ENCODE assay signal across 8 cellular contexts in genomic region chr12:79933043-79933442, GRCh38. TPM values are rescaled to one million over a fixed set of nuclear protein-coding genes. Genes with fewer than 3 reads are reported as not detected.
DNase-seq lines count a peak whose midpoint lies in the region; ATAC-seq and TF ChIP-seq lines count a peak whose summit lies in the region.

No MANE protein-coding gene starts in this region.

- TF ChIP-seq CTCF in HCT116 (IDR thresholded peaks at IDR 0.05 in 2 of 3, conservative IDR thresholded peaks at IDR 0.05 in 1 of 3; ENCODE audit: borderline replicate concordance in 1 of 3, insufficient read depth in 1 of 3, low read depth in 2 of 3, low read length in 2 of 3) (no peak), WTC11 (IDR thresholded peaks at IDR 0.05) (no peak), hepatocyte (IDR thresholded peaks at IDR 0.05; ENCODE audit: poor library complexity) (no peak), smooth muscle cell (IDR thresholded peaks at IDR 0.05; ENCODE audit: borderline replicate concordance, insufficient read depth, poor library complexity, severe bottlenecking) (no peak), lower leg skin (IDR thresholded peaks at IDR 0.05) (no peak)

- DNase-seq in HCT116 (ENCODE audit: low read depth, low spot score) (no peak), WTC11 (ENCODE audit: low spot score) (no peak), hepatocyte (ENCODE audit: low spot score) (no peak), smooth muscle cell (lab: John Stamatoyannopoulos, UW; ENCODE audit: unreplicated experiment) (no peak), KG1 (lab: John Stamatoyannopoulos, UW) (no peak), lower leg skin (ENCODE audit: low spot score in 2 of 2) (no peak), NCI-H345 (lab: John Stamatoyannopoulos, UW) (no peak)

- H3K4me2 ChIP-seq in HCT116 (ENCODE audit: low read length) (peak overlapping the region; percentile 89), hepatocyte (peak overlapping the region; percentile 72), smooth muscle cell (peak overlapping the region; percentile 98)

- H3K27ac ChIP-seq in HCT116 (ENCODE audit: low read depth, low read length) (no peak overlapping the region), hepatocyte (peak overlapping the region; percentile 99), smooth muscle cell (ENCODE audit: low read depth) (peak overlapping the region; percentile 91)

- peak overlapping the region; percentile 92 for H3K4me3 Mint-ChIP-seq in WTC11

- H4K20me1 ChIP-seq in HCT116 (ENCODE audit: insufficient read depth): 0 out of 2 replicates have a peak, but pooled peaks cover 1% of the 10 kb centered on the region
- H4K20me1 ChIP-seq in hepatocyte (ENCODE audit: insufficient read depth, poor library complexity, severe bottlenecking): peaks cover 55% of the 10 kb centered on the region
- peaks cover 62% of the 10 kb centered on the region for H4K20me1 ChIP-seq in smooth muscle cell (ENCODE audit: low read depth)

- H3K4me1 Mint-ChIP-seq in WTC11: peaks cover 39% of the 10 kb centered on the region

- no peak for TF ChIP-seq RAD21 in HCT116 (IDR thresholded peaks at IDR 0.05; ENCODE audit: low read depth)

- H3K27me3 Mint-ChIP-seq in WTC11 (ENCODE audit: low read depth): no peaks in the 10 kb centered on the region

- H3K9me3 Mint-ChIP-seq in WTC11: no peaks in the 10 kb centered on the region

- H3K4me3 ChIP-seq in HCT116 (replicated peaks in 1 of 2; ENCODE audit: low read depth in 1 of 2, low read length in 2 of 2): peak overlapping the region; percentile 77 to 91
- peak overlapping the region; percentile 95 for H3K4me3 ChIP-seq in hepatocyte
- peak overlapping the region; percentile 65 for H3K4me3 ChIP-seq in smooth muscle cell
- no peak overlapping the region for H3K4me3 ChIP-seq in lower leg skin (ENCODE audit: low read depth, poor library complexity, severe bottlenecking)

- RAD21 ChIA-PET in HCT116 (lab: Charles Lee; ENCODE audit: low non-redundant PET in 1 of 2, low total read pairs in 2 of 2, uncharacterized antibody in 2 of 2, unreplicated experiment in 2 of 2): no interaction called here

- H2AFZ ChIP-seq in HCT116 (ENCODE audit: low read depth, low read length, poor library complexity, severe bottlenecking): no peak overlapping the region
- no peak overlapping the region for H2AFZ ChIP-seq in hepatocyte
- H2AFZ ChIP-seq in smooth muscle cell (ENCODE audit: low read depth): no peak overlapping the region

- CTCF ChIA-PET in HCT116 (lab: Charles Lee): no interaction called here
- CTCF ChIA-PET in WTC11 (lab: Charles Lee): no interaction called here

- no peaks in the 10 kb centered on the region for H3K36me3 ChIP-seq in HCT116 (ENCODE audit: control insufficient read depth in 1 of 2, insufficient read depth in 2 of 2, low read length in 2 of 2)
- no peaks in the 10 kb centered on the region for H3K36me3 ChIP-seq in hepatocyte (replicated peaks; ENCODE audit: insufficient read depth, low read depth)
- no peaks in the 10 kb centered on the region for H3K36me3 ChIP-seq in smooth muscle cell (ENCODE audit: low read depth)

- POLR2A ChIA-PET in HCT116 (lab: Charles Lee): no interaction called here
- POLR2A ChIA-PET in WTC11 (lab: Charles Lee): no interaction called here

- H3K4me1 ChIP-seq in HCT116 (ENCODE audit: control insufficient read depth in 1 of 2, insufficient read depth in 2 of 2, low read length in 2 of 2) (peaks cover 3 to 15% of the 10 kb centered on the region in 2 experiments; a peak in 3 of 4 replicates), hepatocyte (ENCODE audit: insufficient read depth) (peaks cover 19% of the 10 kb centered on the region), smooth muscle cell (ENCODE audit: low read depth) (peaks cover 27% of the 10 kb centered on the region)

- H3K36me3 Mint-ChIP-seq in WTC11: no peaks in the 10 kb centered on the region

- intact Hi-C loops in HCT116 (cut with micrococcal nuclease) (no loop called here), lower leg skin (cut with DNase I; ENCODE audit: low total_unique reads) (no loop called here)

- H3K9ac ChIP-seq in HCT116 (ENCODE audit: low read length) (peak overlapping the region; percentile 91), smooth muscle cell (ENCODE audit: low read depth) (peak overlapping the region; percentile 83)

- no peak for TF ChIP-seq POLR2A in HCT116 (IDR thresholded peaks at IDR 0.05; ENCODE audit: borderline replicate concordance, extremely low read depth, insufficient read depth, insufficient read length)
- TF ChIP-seq POLR2A in lower leg skin (IDR thresholded peaks at IDR 0.05): no peak

- no peak overlapping the region for H3K27ac Mint-ChIP-seq in WTC11

- H3K79me2 ChIP-seq in HCT116 (ENCODE audit: insufficient read depth, low read length) (peaks cover 67% of the 10 kb centered on the region), hepatocyte (peaks cover 80% of the 10 kb centered on the region), smooth muscle cell (ENCODE audit: low read depth) (peaks cover 78% of the 10 kb centered on the region)

- no peak for ATAC-seq in HCT116
- ATAC-seq in WTC11: no peak
- no peak for ATAC-seq in HG02840 (IDR thresholded peaks at IDR 0.05; ENCODE audit: low FRiP score, unreplicated experiment)

- H3K27me3 ChIP-seq in HCT116 (ENCODE audit: insufficient read depth, low read length) (no peaks in the 10 kb centered on the region), hepatocyte (no peaks in the 10 kb centered on the region), smooth muscle cell (ENCODE audit: low read depth) (no peaks in the 10 kb centered on the region)

- H3K9me3 ChIP-seq in HCT116 (ENCODE audit: control insufficient read depth in 1 of 2, insufficient read depth in 1 of 2, low read depth in 1 of 2, low read length in 2 of 2) (no peaks in the 10 kb centered on the region), hepatocyte (ENCODE audit: low read depth) (no peaks in the 10 kb centered on the region), smooth muscle cell (replicated peaks; ENCODE audit: low read depth) (no peaks in the 10 kb centered on the region)

- whole genome bisulfite sequencing in hepatocyte (ENCODE audit: low lambda C conversion rate, missing lambda C conversion rate): 64% methylated on average over 2 of the region's 2 CpGs
- 75% methylated on average over 2 of the region's 2 CpGs for WGBS in smooth muscle cell (ENCODE audit: low lambda C conversion rate)
- 45 to 59% methylated on average over 2 of the region's 2 CpGs for WGBS in lower leg skin, 2 donors

- no TSS peak for BruUV-seq in HCT116 (replicated peaks; lab: Mats Ljungman, UMichigan)

- H3F3A ChIP-seq in smooth muscle cell (ENCODE audit: low read depth): peaks cover 4% of the 10 kb centered on the region

- H3K9me2 ChIP-seq in HCT116 (ENCODE audit: insufficient read depth) (no peaks in the 10 kb centered on the region), hepatocyte (replicated peaks; ENCODE audit: insufficient read depth) (no peaks in the 10 kb centered on the region)

TF ChIP-seq in HCT116, 20 proteins besides CTCF, POLR2A, EP300 and RAD21 (continues in another document):
- TF ChIP-seq SIN3A (IDR thresholded peaks at IDR 0.05; ENCODE audit: low read depth) (no peak), ZBTB33 (IDR thresholded peaks at IDR 0.05; ENCODE audit: extremely low read depth, insufficient replicate concordance, low read length) (no peak), FOSL1 (IDR thresholded peaks at IDR 0.05; ENCODE audit: low read depth) (no peak), CEBPB (IDR thresholded peaks at IDR 0.05; ENCODE audit: low read depth) (no peak), YY1 (IDR thresholded peaks at IDR 0.05; ENCODE audit: extremely low read depth, insufficient replicate concordance, low read depth, low read length) (no peak)

TF ChIP-seq in WTC11, 78 proteins besides CTCF, POLR2A, EP300 and RAD21 (continues in another document):
- TF ChIP-seq CDX4 (CRISPR knock-in tag; IDR thresholded peaks at IDR 0.05; ENCODE audit: borderline replicate concordance) (no peak), JAZF1 (CRISPR knock-in tag; IDR thresholded peaks at IDR 0.05) (no peak), ZBTB43 (CRISPR knock-in tag; IDR thresholded peaks at IDR 0.05) (no peak), USF1 (CRISPR knock-in tag; IDR thresholded peaks at IDR 0.05) (no peak), ESRRA (CRISPR knock-in tag; IDR thresholded peaks at IDR 0.05; ENCODE audit: borderline replicate concordance) (no peak), ZNF219 (CRISPR knock-in tag; IDR thresholded peaks at IDR 0.05; ENCODE audit: borderline replicate concordance) (no peak)

RNA-seq across cellular contexts. Expression of gene PPP1R12A, which starts 1.9 kb away (rescaled TPM):
- 52.0 TPM for total RNA-seq in HCT116 (2021; ENCODE audit: unreplicated experiment)
- 30.4 and 32.1 TPM in 2 replicates for polyA plus RNA-seq in HCT116 (2012)
- total RNA-seq in WTC11 (2021): 74.2 to 83.8 TPM (median 77.0 TPM) in 3 replicates
- 59.9 and 71.7 TPM in 2 replicates for total RNA-seq in hepatocyte
- 74.0 and 84.6 TPM in 2 replicates for polyA plus RNA-seq in hepatocyte
- 98.7 and 120 TPM in 2 replicates for total RNA-seq in smooth muscle cell
- polyA plus RNA-seq in smooth muscle cell: 102 and 105 TPM in 2 replicates
- 10 to 100 TPM; 47.6 to 64.1 (median 56.6) TPM for total RNA-seq in lower leg skin
